8 cellular contexts compared by ENCODE assay signal in genomic region chr2:190993292-190993643, GRCh38.
"Had no signal": no experiment of that assay in that cellular context is flagged by ENCODE, and none has a peak within 500 bp of the region (broad histone marks: within the 10 kb centered on the region; RNA-seq: fewer than 3 reads in every experiment).

No MANE protein-coding gene starts in this region.

- H3K27me3 ChIP-seq: thyroid gland, vagina had no signal

- H3K27me3 Mint-ChIP-seq: dendritic cell treated with granulocyte-macrophage colony-stimulating factor and Interleukin-4, amounts not matched to agents 40 ng/mL and 50 ng/mL, for 4 days had no signal

- H3K9me3 Mint-ChIP-seq: dendritic cell treated with granulocyte-macrophage colony-stimulating factor and Interleukin-4, amounts not matched to agents 40 ng/mL and 50 ng/mL, for 4 days had no signal

- H3K4me3 Mint-ChIP-seq: dendritic cell treated with granulocyte-macrophage colony-stimulating factor and Interleukin-4, amounts not matched to agents 40 ng/mL and 50 ng/mL, for 4 days had no signal

- DNase-seq: activated effector memory CD4-positive, alpha-beta T cell treated with Interleukin-2 at 50 U/mL for 16 hours; central memory CD4-positive, alpha-beta T cell; erythroblast; stimulated activated CD4-positive, alpha-beta T cell treated with anti-CD3 and anti-CD28 coated beads, Interleukin-4, amount 100 ng/mL, for 4 hours; thyroid gland had no signal

- H3K4me1 ChIP-seq: thyroid gland, vagina had no signal

- H3K4me3 ChIP-seq: skin epidermis, thyroid gland, vagina had no signal

- H3K9me3 ChIP-seq: thyroid gland, vagina had no signal

- H3K27ac ChIP-seq: skin epidermis, thyroid gland, vagina had no signal
